In the genomic region with DNA sequence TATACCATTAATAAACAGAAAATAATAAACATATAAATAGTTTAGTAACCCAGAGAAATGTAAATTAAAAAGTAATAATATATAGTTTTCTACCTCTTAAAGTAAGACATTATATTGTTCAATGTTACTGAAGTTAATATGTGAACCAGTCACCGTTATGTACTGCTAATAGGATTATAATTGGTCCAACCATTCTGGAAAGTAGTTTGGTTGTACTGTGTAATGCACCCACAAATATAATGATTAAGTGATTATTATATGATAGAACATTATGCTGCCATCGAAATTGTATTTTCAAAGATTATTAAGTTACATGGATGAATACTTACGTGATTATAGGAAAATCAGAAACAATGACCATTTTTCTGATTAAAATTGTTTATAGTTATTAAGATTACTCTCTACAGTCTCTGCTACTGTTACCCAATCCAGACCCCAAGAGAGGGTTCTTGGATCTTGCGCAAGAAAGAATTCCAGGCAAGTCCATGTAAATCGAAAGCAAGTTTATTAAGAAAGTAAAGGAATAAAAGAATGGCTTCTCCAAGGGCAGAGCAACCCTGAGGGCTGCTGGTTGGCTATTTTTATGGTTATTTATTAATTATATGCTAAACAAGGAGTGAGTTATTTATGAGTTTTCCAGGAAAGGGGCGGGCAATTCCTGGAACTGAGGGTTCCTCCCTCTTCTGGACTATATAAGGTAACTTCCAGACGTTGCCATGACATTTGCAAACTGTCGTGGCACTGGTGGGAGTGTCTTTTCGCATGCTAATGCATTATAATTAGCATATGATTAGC, we compare ENCODE assay signal across 17 cellular contexts. TPM values are rescaled to one million over a fixed set of nuclear protein-coding genes. Genes with fewer than 3 reads are reported as not detected.
A peak's percentile ranks its signal among the peaks of the same experiment; 100 is the strongest.
DNase-seq lines count a peak whose midpoint lies in the region; ATAC-seq, FAIRE-seq and TF ChIP-seq lines count a peak whose summit lies in the region.
"Had no signal": no experiment of that assay in that cellular context is flagged by ENCODE, and none has a peak within 500 bp of the region (broad histone marks: within the 10 kb centered on the region; RNA-seq: fewer than 3 reads in every experiment).

No MANE protein-coding gene starts in this region.

- ATAC-seq in GM23338 (peak; percentile 71), GM18873 (IDR thresholded peaks at IDR 0.05; ENCODE audit: low FRiP score, unreplicated experiment) (no peak)
- ATAC-seq in stimulated activated effector memory CD8-positive, alpha-beta T cell treated with anti-CD3 and anti-CD28 coated beads, Interleukin-12 subunit alpha, Interleukin-12 subunit beta, amount 100 ng/mL, for 72 hours = no peak

- H3K27ac ChIP-seq in GM23338 (ENCODE audit: low read depth) (no peak overlapping the region), kidney (ENCODE audit: low read depth in 2 of 2, low read length in 2 of 2) (peak overlapping the region; percentile 46 to 51)
- H3K27ac ChIP-seq: C4-2B, PC-9 had no signal

- no peaks in the 10 kb centered on the region for H3F3A ChIP-seq in GM23338 (replicated peaks; ENCODE audit: low read depth)

- TF ChIP-seq CTCF in GM23338 (conservative IDR thresholded peaks at IDR 0.05; ENCODE audit: low read depth in 2 of 2) = no peak
- no peak for TF ChIP-seq CTCF in kidney (IDR thresholded peaks at IDR 0.05; ENCODE audit: borderline replicate concordance, extremely low read depth, insufficient read depth)

- H4K20me1 ChIP-seq in GM23338 (replicated peaks; ENCODE audit: insufficient read depth) = no peaks in the 10 kb centered on the region

- no peaks in the 10 kb centered on the region for H3K79me2 ChIP-seq in GM23338 (replicated peaks; ENCODE audit: insufficient read depth)

- no peak overlapping the region for H3K4me2 ChIP-seq in GM23338
- H3K4me2 ChIP-seq: PC-9 had no signal

- H3K36me3 Mint-ChIP-seq in GM23338 (ENCODE audit: low read depth) = peaks cover 31% of the 10 kb centered on the region
- no peaks in the 10 kb centered on the region for H3K36me3 Mint-ChIP-seq in stimulated activated effector memory CD8-positive, alpha-beta T cell treated with anti-CD3 and anti-CD28 coated beads, Interleukin-12 subunit alpha, Interleukin-12 subunit beta, amount 100 ng/mL, for 72 hours

- H3K27me3 ChIP-seq in GM23338 (ENCODE audit: insufficient read depth) = no peaks in the 10 kb centered on the region

- H2AFZ ChIP-seq in GM23338 = no peak overlapping the region
- H2AFZ ChIP-seq: PC-9 had no signal

- H3K27ac Mint-ChIP-seq in GM23338 = no peak overlapping the region
- no peak overlapping the region for H3K27ac Mint-ChIP-seq in stimulated activated effector memory CD8-positive, alpha-beta T cell treated with anti-CD3 and anti-CD28 coated beads, Interleukin-12 subunit alpha, Interleukin-12 subunit beta, amount 100 ng/mL, for 72 hours
- H3K27ac Mint-ChIP-seq: activated CD4-positive, alpha-beta T cell treated with anti-CD3 and anti-CD28 coated beads, Interleukin-2, amount 10 ng/mL, durations not matched to agents 24 days and 14 days; memory B cell had no signal

- H3K36me3 ChIP-seq in GM23338 (ENCODE audit: insufficient read depth) (no peaks in the 10 kb centered on the region), kidney (ENCODE audit: control insufficient read depth in 1 of 2, insufficient read depth in 2 of 2, low read length in 2 of 2) (no peaks in the 10 kb centered on the region)

- no peak overlapping the region for H3K4me3 ChIP-seq in GM23338
- peak overlapping the region in 1 of 2 donors; percentile 18 for H3K4me3 ChIP-seq in kidney (ENCODE audit: low read length in 2 of 2)
- H3K4me3 ChIP-seq: PC-9 had no signal

- DNase-seq in GM23338 (ENCODE audit: low spot score) (peak; percentile 79), kidney (peak; percentile 78), stromal cell of bone marrow (ENCODE audit: low read depth) (peak; percentile 65), CD1c-positive myeloid dendritic cell (ENCODE audit: extremely low spot score) (no peak), NCI-H2196 (lab: John Stamatoyannopoulos, UW; ENCODE audit: unreplicated experiment) (no peak)
- DNase-seq in stimulated activated effector memory CD8-positive, alpha-beta T cell treated with anti-CD3 and anti-CD28 coated beads, Interleukin-12 subunit alpha, Interleukin-12 subunit beta, amount 100 ng/mL, for 72 hours (ENCODE audit: low spot score in 2 of 2) = no peak
- DNase-seq: activated CD4-positive, alpha-beta T cell treated with anti-CD3 and anti-CD28 coated beads, Interleukin-2, amount 10 ng/mL, durations not matched to agents 24 days and 14 days; anterior cingulate cortex; Karpas-422; NCI-H1694; NCI-H510A treated with DMSO at 0.1 percent for 48 hours; PC-9 had no signal

- intact Hi-C loops in kidney (cut with DNase I) = loop anchor here (10.0 kb wide), 1 partner anchor 96 kb away; no protein-coding TSS in a partner anchor

- peaks cover 7% of the 10 kb centered on the region; the same call in 2 of the 3 replicates for H3K4me1 Mint-ChIP-seq in GM23338
- no peaks in the 10 kb centered on the region for H3K4me1 Mint-ChIP-seq in stimulated activated effector memory CD8-positive, alpha-beta T cell treated with anti-CD3 and anti-CD28 coated beads, Interleukin-12 subunit alpha, Interleukin-12 subunit beta, amount 100 ng/mL, for 72 hours
- H3K4me1 Mint-ChIP-seq: activated CD4-positive, alpha-beta T cell treated with anti-CD3 and anti-CD28 coated beads, Interleukin-2, amount 10 ng/mL, durations not matched to agents 24 days and 14 days; memory B cell had no signal

- no peak overlapping the region for H3K4me3 Mint-ChIP-seq in GM23338
- no peak overlapping the region for H3K4me3 Mint-ChIP-seq in stimulated activated effector memory CD8-positive, alpha-beta T cell treated with anti-CD3 and anti-CD28 coated beads, Interleukin-12 subunit alpha, Interleukin-12 subunit beta, amount 100 ng/mL, for 72 hours
- H3K4me3 Mint-ChIP-seq: activated CD4-positive, alpha-beta T cell treated with anti-CD3 and anti-CD28 coated beads, Interleukin-2, amount 10 ng/mL, durations not matched to agents 24 days and 14 days; memory B cell had no signal

- no peaks in the 10 kb centered on the region for H3K27me3 Mint-ChIP-seq in GM23338 (ENCODE audit: insufficient read depth, low read depth, poor library complexity)
- H3K27me3 Mint-ChIP-seq: activated CD4-positive, alpha-beta T cell treated with anti-CD3 and anti-CD28 coated beads, Interleukin-2, amount 10 ng/mL, durations not matched to agents 24 days and 14 days; memory B cell had no signal

- H3K9me3 ChIP-seq in kidney (ENCODE audit: control insufficient read depth in 1 of 2, low read length in 2 of 2) = peaks cover 0 to 6% of the 10 kb centered on the region in 2 donors

- peaks cover 23% of the 10 kb centered on the region for H3K9me3 Mint-ChIP-seq in GM23338
- no peaks in the 10 kb centered on the region for H3K9me3 Mint-ChIP-seq in stimulated activated effector memory CD8-positive, alpha-beta T cell treated with anti-CD3 and anti-CD28 coated beads, Interleukin-12 subunit alpha, Interleukin-12 subunit beta, amount 100 ng/mL, for 72 hours

- no peak overlapping the region for H3K9ac ChIP-seq in kidney (ENCODE audit: low read length in 2 of 2)

- no peaks in the 10 kb centered on the region for H3K9me2 ChIP-seq in GM23338 (ENCODE audit: insufficient read depth)

- H3K4me1 ChIP-seq in GM23338 (ENCODE audit: insufficient read depth) = no peaks in the 10 kb centered on the region
- no peaks in the 10 kb centered on the region for H3K4me1 ChIP-seq in kidney (ENCODE audit: control insufficient read depth in 1 of 2, insufficient read depth in 1 of 2, low read depth in 1 of 2, low read length in 2 of 2)

- FAIRE-seq in endometrium (lab: Jason Lieb, UNC) = peak; percentile 92
- peak; percentile 45 for FAIRE-seq in kidney (lab: Jason Lieb, UNC)
- FAIRE-seq: GM19239 had no signal

TF ChIP-seq in GM23338, 12 proteins besides CTCF, POLR2A, EP300 and RAD21 (continues in another document):
- no peak for TF ChIP-seq CREB1 (CRISPR knock-in tag; IDR thresholded peaks at IDR 0.05; ENCODE audit: low read depth)
- TF ChIP-seq, protein P1, sequence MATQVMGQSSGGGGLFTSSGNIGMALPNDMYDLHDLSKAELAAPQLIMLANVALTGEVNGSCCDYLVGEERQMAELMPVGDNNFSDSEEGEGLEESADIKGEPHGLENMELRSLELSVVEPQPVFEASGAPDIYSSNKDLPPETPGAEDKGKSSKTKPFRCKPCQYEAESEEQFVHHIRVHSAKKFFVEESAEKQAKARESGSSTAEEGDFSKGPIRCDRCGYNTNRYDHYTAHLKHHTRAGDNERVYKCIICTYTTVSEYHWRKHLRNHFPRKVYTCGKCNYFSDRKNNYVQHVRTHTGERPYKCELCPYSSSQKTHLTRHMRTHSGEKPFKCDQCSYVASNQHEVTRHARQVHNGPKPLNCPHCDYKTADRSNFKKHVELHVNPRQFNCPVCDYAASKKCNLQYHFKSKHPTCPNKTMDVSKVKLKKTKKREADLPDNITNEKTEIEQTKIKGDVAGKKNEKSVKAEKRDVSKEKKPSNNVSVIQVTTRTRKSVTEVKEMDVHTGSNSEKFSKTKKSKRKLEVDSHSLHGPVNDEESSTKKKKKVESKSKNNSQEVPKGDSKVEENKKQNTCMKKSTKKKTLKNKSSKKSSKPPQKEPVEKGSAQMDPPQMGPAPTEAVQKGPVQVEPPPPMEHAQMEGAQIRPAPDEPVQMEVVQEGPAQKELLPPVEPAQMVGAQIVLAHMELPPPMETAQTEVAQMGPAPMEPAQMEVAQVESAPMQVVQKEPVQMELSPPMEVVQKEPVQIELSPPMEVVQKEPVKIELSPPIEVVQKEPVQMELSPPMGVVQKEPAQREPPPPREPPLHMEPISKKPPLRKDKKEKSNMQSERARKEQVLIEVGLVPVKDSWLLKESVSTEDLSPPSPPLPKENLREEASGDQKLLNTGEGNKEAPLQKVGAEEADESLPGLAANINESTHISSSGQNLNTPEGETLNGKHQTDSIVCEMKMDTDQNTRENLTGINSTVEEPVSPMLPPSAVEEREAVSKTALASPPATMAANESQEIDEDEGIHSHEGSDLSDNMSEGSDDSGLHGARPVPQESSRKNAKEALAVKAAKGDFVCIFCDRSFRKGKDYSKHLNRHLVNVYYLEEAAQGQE (IDR thresholded peaks at IDR 0.05; ENCODE audit: unreplicated experiment) = no peak
- TF ChIP-seq ZNF331 (CRISPR knock-in tag; IDR thresholded peaks at IDR 0.05; ENCODE audit: low read depth) = no peak

RNA-seq across cellular contexts. Expression of a gene that starts 50.1 kb away (rescaled TPM):
- 25.2 and 26.5 TPM in 2 replicates for total RNA-seq in GM23338 (2014; rRNA removed; shearing (Covaris generic))
- polyA plus RNA-seq in GM23338 (2016; fragmentation: Nextera tagmentation; extraction: Ambion mirVana) (5.2 and 6.2 TPM in 2 replicates), kidney (ENCODE audit: insufficient read depth, low read depth, low replicate concordance) (5.9 TPM)
- 35.3 TPM for total RNA-seq in kidney

Comparison
In these comparisons a context has a peak if more than half of its experiments do, and no peak if none do; other contexts are left out.
1. DNase-seq: peak in GM23338 (single experiment), kidney (single experiment) and stromal cell of bone marrow (single experiment); none in CD1c-positive myeloid dendritic cell (single experiment), stimulated activated effector memory CD8-positive, alpha-beta T cell treated with anti-CD3 and anti-CD28 coated beads, Interleukin-12 subunit alpha, Interleukin-12 subunit beta, amount 100 ng/mL, for 72 hours (0 of 2) and NCI-H2196 (single experiment).